29 cellular contexts compared by ENCODE assay signal in genomic region chr13:67043901-67044300, GRCh38.
DNase-seq lines count a peak whose midpoint lies in the region; ATAC-seq and TF ChIP-seq lines count a peak whose summit lies in the region.
"Had no signal": no experiment of that assay in that cellular context is flagged by ENCODE, and none has a peak within 500 bp of the region (broad histone marks: within the 10 kb centered on the region; RNA-seq: fewer than 3 reads in every experiment).

No MANE protein-coding gene starts in this region.

- POLR2A ChIA-PET in SK-N-SH (lab: Yijun Ruan, JAX) = no interaction called here

- no peak overlapping the region for H3K27ac ChIP-seq in SK-N-SH (ENCODE audit: low read depth in 2 of 2, low read length in 1 of 2)
- peak overlapping the region; percentile 40 for H3K27ac ChIP-seq in layer of hippocampus (ENCODE audit: low read depth, low read length)
- H3K27ac ChIP-seq: 22Rv1, adrenal gland, breast epithelium, epithelial cell of prostate, heart right ventricle, neutrophil, sigmoid colon had no signal

- H3K27me3 ChIP-seq in SK-N-SH (ENCODE audit: insufficient read depth) (no peaks in the 10 kb centered on the region), layer of hippocampus (ENCODE audit: control insufficient read depth, insufficient read depth, low read length) (no peaks in the 10 kb centered on the region)
- H3K27me3 ChIP-seq: adrenal gland, breast epithelium, heart right ventricle, MG63, neutrophil, sigmoid colon had no signal

- H3K9ac ChIP-seq in SK-N-SH = no peak overlapping the region

- no peak overlapping the region for H3K4me2 ChIP-seq in SK-N-SH

- TF ChIP-seq EP300 in SK-N-SH (IDR thresholded peaks at IDR 0.05; ENCODE audit: borderline replicate concordance in 1 of 2, low read depth in 1 of 2, low read length in 1 of 2) = no peak

- no peak for TF ChIP-seq RAD21 in SK-N-SH (IDR thresholded peaks at IDR 0.05; ENCODE audit: low read length)

- no peaks in the 10 kb centered on the region for H3K9me3 ChIP-seq in SK-N-SH
- H3K9me3 ChIP-seq: adrenal gland, breast epithelium, heart right ventricle, MG63, neutrophil, sigmoid colon had no signal

- H4K20me1 ChIP-seq in SK-N-SH (ENCODE audit: insufficient read depth) = no peaks in the 10 kb centered on the region

- TF ChIP-seq CTCF in SK-N-SH (IDR thresholded peaks at IDR 0.05) (no peak), choroid plexus epithelial cell (conservative IDR thresholded peaks at IDR 0.05; ENCODE audit: low read depth, low read length) (no peak)

- H3K4me1 ChIP-seq in SK-N-SH (ENCODE audit: control insufficient read depth in 1 of 2, insufficient read depth in 2 of 2, low read depth in 1 of 2, low read length in 1 of 2) = no peaks in the 10 kb centered on the region; a peak in 1 of 4 replicates
- H3K4me1 ChIP-seq: adrenal gland, breast epithelium, sigmoid colon had no signal

- H3K4me3 ChIP-seq in SK-N-SH (ENCODE audit: low read depth in 2 of 2, low read length in 1 of 2) (no peak overlapping the region), choroid plexus epithelial cell (ENCODE audit: low read depth, low read length) (no peak overlapping the region)
- H3K4me3 ChIP-seq: adrenal gland, breast epithelium, heart right ventricle, K562, MG63, sigmoid colon had no signal

- no peak for ATAC-seq in SK-N-SH treated with all-trans-retinoic acid at 6 μM for 48 hours
- ATAC-seq in HG02870 (IDR thresholded peaks at IDR 0.05; ENCODE audit: unreplicated experiment) = no peak
- ATAC-seq in HG03469 (IDR thresholded peaks at IDR 0.05; ENCODE audit: unreplicated experiment) = no peak
- ATAC-seq: activated CD8-positive, alpha-beta T cell treated with anti-CD3 and anti-CD28 coated beads, Interleukin-2, amount 10 ng/mL, durations not matched to agents 7 days and 5 days; activated T-helper 17 cell treated with anti-CD3 and anti-CD28 coated beads, Interleukin-2, amount 50 U/mL, for 72 hours; heart right ventricle; K562; Panc1 had no signal

- no peaks in the 10 kb centered on the region for H3K9me2 ChIP-seq in SK-N-SH

- H3F3A ChIP-seq in SK-N-SH (replicated peaks; ENCODE audit: insufficient read depth) = no peaks in the 10 kb centered on the region

- DNase-seq in SK-N-SH = no peak
- peak; percentile 70 for DNase-seq in choroid plexus epithelial cell (ENCODE audit: low read depth)
- no peak for DNase-seq in superior temporal gyrus (ENCODE audit: extremely low spot score)
- DNase-seq in DMS 273 (lab: John Stamatoyannopoulos, UW; ENCODE audit: unreplicated experiment) = no peak
- DNase-seq: activated CD8-positive, alpha-beta T cell treated with anti-CD3 and anti-CD28 coated beads, Interleukin-2, amount 10 ng/mL, durations not matched to agents 7 days and 5 days; activated naive CD4-positive, alpha-beta T cell treated with anti-CD3 and anti-CD28 coated beads, Interleukin-2, amount 10 ng/mL, durations not matched to agents 7 days and 5 days; adrenal gland; effector CD8-positive, alpha-beta T cell; foreskin melanocyte; MG63; NCI-H1105 treated with DMSO at 0.1 percent for 48 hours; NCI-H1930; Right ventricle myocardium superior; sigmoid colon; stimulated activated CD4-positive, alpha-beta T cell treated with anti-CD3 and anti-CD28 coated beads, Interleukin-15, amount 100 ng/mL, for 24 hours; stimulated activated CD4-positive, alpha-beta T cell treated with anti-CD3 and anti-CD28 coated beads, Interleukin-4, amount 100 ng/mL, for 4 hours; trophoblast cell had no signal

- no peak overlapping the region for H2AFZ ChIP-seq in SK-N-SH (ENCODE audit: low read depth)

- 81% methylated on average over 1 of the region's 1 CpG for WGBS in SK-N-SH (ENCODE audit: low lambda C conversion rate)

- H3K36me3 ChIP-seq in SK-N-SH (replicated peaks in 1 of 2; ENCODE audit: control insufficient read depth in 1 of 2, insufficient read depth in 2 of 2, low read length in 1 of 2) = no peaks in the 10 kb centered on the region
- H3K36me3 ChIP-seq: adrenal gland, breast epithelium, heart right ventricle, MG63, neutrophil, sigmoid colon had no signal

- CTCF ChIA-PET in SK-N-SH (lab: Yijun Ruan, JAX) = no interaction called here

- H3K79me2 ChIP-seq in SK-N-SH (ENCODE audit: insufficient read depth) = no peaks in the 10 kb centered on the region

TF ChIP-seq in SK-N-SH treated with all-trans-retinoic acid at 6 μM for 48 hours, 23 proteins besides CTCF, POLR2A, EP300 and RAD21:
- TF ChIP-seq, protein P1, sequence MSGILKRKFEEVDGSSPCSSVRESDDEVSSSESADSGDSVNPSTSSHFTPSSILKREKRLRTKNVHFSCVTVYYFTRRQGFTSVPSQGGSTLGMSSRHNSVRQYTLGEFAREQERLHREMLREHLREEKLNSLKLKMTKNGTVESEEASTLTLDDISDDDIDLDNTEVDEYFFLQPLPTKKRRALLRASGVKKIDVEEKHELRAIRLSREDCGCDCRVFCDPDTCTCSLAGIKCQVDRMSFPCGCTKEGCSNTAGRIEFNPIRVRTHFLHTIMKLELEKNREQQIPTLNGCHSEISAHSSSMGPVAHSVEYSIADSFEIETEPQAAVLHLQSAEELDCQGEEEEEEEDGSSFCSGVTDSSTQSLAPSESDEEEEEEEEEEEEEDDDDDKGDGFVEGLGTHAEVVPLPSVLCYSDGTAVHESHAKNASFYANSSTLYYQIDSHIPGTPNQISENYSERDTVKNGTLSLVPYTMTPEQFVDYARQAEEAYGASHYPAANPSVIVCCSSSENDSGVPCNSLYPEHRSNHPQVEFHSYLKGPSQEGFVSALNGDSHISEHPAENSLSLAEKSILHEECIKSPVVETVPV (CRISPR knock-in tag; IDR thresholded peaks at IDR 0.05) = no peak
- TF ChIP-seq ZC3H10 (CRISPR knock-in tag; IDR thresholded peaks at IDR 0.05) (no peak), BACH2 (CRISPR knock-in tag; IDR thresholded peaks at IDR 0.05; ENCODE audit: borderline replicate concordance) (no peak), ISL1 (CRISPR knock-in tag; IDR thresholded peaks at IDR 0.05) (peak; percentile 61), ZNF8 (CRISPR knock-in tag; IDR thresholded peaks at IDR 0.05) (no peak)

TF ChIP-seq in SK-N-SH, 30 proteins besides CTCF, POLR2A, EP300 and RAD21:
- TF ChIP-seq SMC3 (IDR thresholded peaks at IDR 0.05; ENCODE audit: low read depth, low read length) = no peak
- TF ChIP-seq CHD2 (IDR thresholded peaks at IDR 0.05; ENCODE audit: low read length, partially characterized antibody) = no peak
- TF ChIP-seq NFIC (IDR thresholded peaks at IDR 0.05; ENCODE audit: borderline replicate concordance) = no peak
- no peak for TF ChIP-seq FOXM1 (IDR thresholded peaks at IDR 0.05; ENCODE audit: low read depth)
- no peak for TF ChIP-seq PBX3 (IDR thresholded peaks at IDR 0.05)
- no peak for TF ChIP-seq FOSL2 (IDR thresholded peaks at IDR 0.05; ENCODE audit: borderline replicate concordance, low read depth)
- no peak for TF ChIP-seq POLR2AphosphoS5 (IDR thresholded peaks at IDR 0.05; ENCODE audit: low read depth, low read length)
